Comparison of ENCODE assay signal across 1 cellular context in genomic region chr11:65653229-65654225, GRCh38.
TF ChIP-seq lines count a peak whose summit lies in the region.

No MANE protein-coding gene starts in this region.

TF ChIP-seq in HepG2, 621 proteins besides CTCF, POLR2A, EP300 and RAD21 (continued from another document):
- TF ChIP-seq DZIP1 (CRISPR knock-in tag; IDR thresholded peaks at IDR 0.05) (no peak), TOE1 (CRISPR knock-in tag; IDR thresholded peaks at IDR 0.05) (no peak), XBP1 (CRISPR knock-in tag; IDR thresholded peaks at IDR 0.05) (no peak), ZFP62 (CRISPR knock-in tag; IDR thresholded peaks at IDR 0.05) (no peak), ZNF574 (CRISPR knock-in tag; IDR thresholded peaks at IDR 0.05) (no peak), MTA1 (CRISPR knock-in tag; IDR thresholded peaks at IDR 0.05; ENCODE audit: borderline replicate concordance) (no peak), ZNF7 (CRISPR knock-in tag; IDR thresholded peaks at IDR 0.05) (no peak), ZNF17 (CRISPR knock-in tag; IDR thresholded peaks at IDR 0.05) (no peak), ZNF629 (CRISPR knock-in tag; conservative IDR thresholded peaks at IDR 0.05) (no peak), MEIS1 (CRISPR knock-in tag; IDR thresholded peaks at IDR 0.05; ENCODE audit: borderline replicate concordance) (no peak), RFX1 (IDR thresholded peaks at IDR 0.05) (no peak; the same call in 1 of the 2 replicates), NFRKB (IDR thresholded peaks at IDR 0.05) (no peak), IRF2 (CRISPR knock-in tag; IDR thresholded peaks at IDR 0.05) (no peak), KDM4B (CRISPR knock-in tag; IDR thresholded peaks at IDR 0.05) (no peak), NR2F1 (CRISPR knock-in tag; IDR thresholded peaks at IDR 0.05) (no peak), ZNF382 (CRISPR knock-in tag; IDR thresholded peaks at IDR 0.05; ENCODE audit: borderline replicate concordance) (no peak), ZNF331 (CRISPR knock-in tag; IDR thresholded peaks at IDR 0.05) (no peak), ATF6 (CRISPR knock-in tag; conservative IDR thresholded peaks at IDR 0.05) (no peak), MTF2 (CRISPR knock-in tag; IDR thresholded peaks at IDR 0.05; ENCODE audit: borderline replicate concordance) (no peak), TEF (CRISPR knock-in tag; IDR thresholded peaks at IDR 0.05) (no peak), TIGD3 (CRISPR knock-in tag; IDR thresholded peaks at IDR 0.05; ENCODE audit: borderline replicate concordance) (no peak), ZSCAN21 (CRISPR knock-in tag; IDR thresholded peaks at IDR 0.05; ENCODE audit: borderline replicate concordance) (no peak), GPBP1L1 (CRISPR knock-in tag; IDR thresholded peaks at IDR 0.05) (no peak), PLSCR1 (CRISPR knock-in tag; IDR thresholded peaks at IDR 0.05; ENCODE audit: borderline replicate concordance) (no peak), TBX2 (CRISPR knock-in tag; IDR thresholded peaks at IDR 0.05; ENCODE audit: borderline replicate concordance) (no peak)
